In the genomic region with DNA sequence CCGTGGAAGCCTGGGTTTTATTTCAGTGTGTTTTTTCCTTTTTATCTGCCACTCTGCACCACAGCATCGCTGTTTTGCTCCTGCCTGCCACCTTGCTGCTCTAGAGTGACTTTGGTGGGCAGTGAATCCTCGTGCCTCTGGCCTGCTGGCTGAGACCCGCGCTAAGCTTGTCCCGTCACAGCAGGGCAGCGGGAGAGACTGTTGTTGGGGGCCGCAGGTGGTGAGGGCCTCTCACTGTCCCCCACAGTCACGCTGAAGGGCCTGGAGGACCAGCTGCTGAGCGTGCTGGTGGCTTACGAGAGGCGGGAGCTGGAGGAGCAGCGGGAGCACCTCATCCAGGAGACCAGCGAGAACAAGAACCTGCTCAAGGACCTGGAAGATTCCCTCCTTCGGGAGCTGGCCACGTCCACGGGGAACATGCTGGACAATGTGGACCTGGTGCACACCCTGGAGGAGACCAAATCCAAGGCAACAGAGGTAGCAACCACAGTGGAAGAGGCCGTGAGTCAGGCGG, we compare ENCODE assay signal across 8 cellular contexts.
"Had no signal": no experiment of that assay in that cellular context is flagged by ENCODE, and none has a peak within 500 bp of the region (broad histone marks: within the 10 kb centered on the region; RNA-seq: fewer than 3 reads in every experiment).

No MANE protein-coding gene starts in this region.

- H3K4me1 Mint-ChIP-seq: naive B cell had no signal

- H3K4me3 Mint-ChIP-seq: type B pancreatic cell had no signal

- H3K9me3 Mint-ChIP-seq: naive B cell, type B pancreatic cell had no signal

- DNase-seq: cortex of kidney; effector CD8-positive, alpha-beta T cell; foreskin melanocyte; left colon; naive B cell; posterior cingulate gyrus; small intestine had no signal

- ATAC-seq: left colon had no signal

- H3K36me3 Mint-ChIP-seq: naive B cell, type B pancreatic cell had no signal

- H3K27ac Mint-ChIP-seq: naive B cell, type B pancreatic cell had no signal
